Comparison of ENCODE assay signal across 8 cellular contexts in genomic region chr3:8324727-8325126, GRCh38.
DNase-seq lines count a peak whose midpoint lies in the region; ATAC-seq, FAIRE-seq and TF ChIP-seq lines count a peak whose summit lies in the region.

No MANE protein-coding gene starts in this region.

- no peaks in the 10 kb centered on the region for H4K20me1 ChIP-seq in Loucy (ENCODE audit: insufficient read depth, low read length, poor library complexity, severe bottlenecking)
- no peaks in the 10 kb centered on the region for H4K20me1 ChIP-seq in fibroblast of lung (ENCODE audit: control insufficient read depth, extremely low read depth, insufficient read depth, low read length)

- intact Hi-C loops in Calu3 (cut with micrococcal nuclease; ENCODE audit: unreplicated experiment) (loop anchor here (1.0 to 5.0 kb wide), 3 partner anchors 93 to 298 kb away; partner anchors contain the start of gene LMCD1), pancreas (cut with DNase I) (no loop called here), ovary (cut with DNase I) (no loop called here)

- H3K27me3 ChIP-seq in Loucy (ENCODE audit: insufficient read depth, low read length, poor library complexity, severe bottlenecking) (no peaks in the 10 kb centered on the region), fibroblast of lung (ENCODE audit: control insufficient read depth, insufficient read depth, low read length) (no peaks in the 10 kb centered on the region), pancreas (no peaks in the 10 kb centered on the region), ovary (no peaks in the 10 kb centered on the region)

- no TSS peak for BruUV-seq in Calu3 (replicated peaks; lab: Mats Ljungman, UMichigan)

- no peak for FAIRE-seq in pancreas (lab: Jason Lieb, UNC)

- no peaks in the 10 kb centered on the region for H3K36me3 Mint-ChIP-seq in Calu3 (ENCODE audit: insufficient read depth, unreplicated experiment)

- H3K4me1 ChIP-seq in Loucy (ENCODE audit: insufficient read depth, low read length, poor library complexity, severe bottlenecking), result peaks cover 19% of the 10 kb centered on the region
- peaks cover under 1% of the 10 kb centered on the region for H3K4me1 ChIP-seq in fibroblast of lung (ENCODE audit: control insufficient read depth, extremely low read depth, insufficient read depth, low read length)
- H3K4me1 ChIP-seq in pancreas, result no peaks in the 10 kb centered on the region
- no peaks in the 10 kb centered on the region for H3K4me1 ChIP-seq in ovary (ENCODE audit: insufficient read depth)

- no peaks in the 10 kb centered on the region for H3K9me3 Mint-ChIP-seq in Calu3 (ENCODE audit: low read depth, unreplicated experiment)

- H3K9ac ChIP-seq in Loucy (ENCODE audit: low read depth, low read length, poor library complexity, severe bottlenecking), result no peak overlapping the region
- H3K9ac ChIP-seq in fibroblast of lung (ENCODE audit: insufficient read depth, low read length), result no peak overlapping the region

- no peak for TF ChIP-seq CTCF in Calu3 (IDR thresholded peaks at IDR 0.05; ENCODE audit: unreplicated experiment)
- TF ChIP-seq CTCF in Loucy (conservative IDR thresholded peaks at IDR 0.05; ENCODE audit: low read length), result peak; percentile 89
- TF ChIP-seq CTCF in fibroblast of lung (conservative IDR thresholded peaks at IDR 0.05 in 1 of 2, IDR thresholded peaks at IDR 0.05 in 1 of 2; ENCODE audit: low read depth in 1 of 2, low read length in 2 of 2), result peak; percentile 41 to 60
- TF ChIP-seq CTCF in pancreas (IDR thresholded peaks at IDR 0.05), result no peak
- TF ChIP-seq CTCF in ovary (IDR thresholded peaks at IDR 0.05), result no peak

- no peaks in the 10 kb centered on the region for H3K27me3 Mint-ChIP-seq in Calu3 (ENCODE audit: unreplicated experiment)

- ATAC-seq in GM21381 (IDR thresholded peaks at IDR 0.05; ENCODE audit: unreplicated experiment), result peak; percentile 75
- peak in 3 of 4 donors; percentile 65 to 68 (median 67) for ATAC-seq in pancreas
- no peak for ATAC-seq in GM21528 (IDR thresholded peaks at IDR 0.05; ENCODE audit: low FRiP score, unreplicated experiment)

- no peaks in the 10 kb centered on the region for H3K9me2 ChIP-seq in Loucy (replicated peaks; ENCODE audit: low read depth, low read length)

- 45 to 60% methylated on average over 3 of the region's 3 CpGs for WGBS in pancreas, 2 donors
- WGBS in ovary, 3 donors, result 76 to 94% (median 92%) methylated on average over 3 of the region's 3 CpGs

- DNase-seq in Calu3 (peak; percentile 62), fibroblast of lung (ENCODE audit: low read depth in 2 of 2) (peak; percentile 39 to 40), pancreas (peak in 1 of 6 donors; percentile 15), ovary (no peak)
- peak; percentile 7 to 12 for DNase-seq in activated CD8-positive, alpha-beta memory T cell treated with anti-CD3 and anti-CD28 coated beads for 4 hours (ENCODE audit: low read depth in 2 of 2)

- H3K4me3 ChIP-seq in Loucy (ENCODE audit: low read length, poor library complexity, severe bottlenecking) (no peak overlapping the region), fibroblast of lung (replicated peaks in 1 of 4; ENCODE audit: control extremely low read depth in 1 of 4, insufficient read depth in 1 of 4, low read depth in 3 of 4, low read length in 4 of 4) (no peak overlapping the region), pancreas (no peak overlapping the region), ovary (no peak overlapping the region)

- TF ChIP-seq EP300 in ovary (IDR thresholded peaks at IDR 0.05), result no peak

- H2AFZ ChIP-seq in Loucy (ENCODE audit: low read length) (no peak overlapping the region), fibroblast of lung (ENCODE audit: low read length) (no peak overlapping the region)

- no peaks in the 10 kb centered on the region for H3K36me3 ChIP-seq in Loucy (ENCODE audit: insufficient read depth, low read length)
- H3K36me3 ChIP-seq in fibroblast of lung (ENCODE audit: control insufficient read depth, insufficient read depth, low read length), result no peaks in the 10 kb centered on the region
- no peaks in the 10 kb centered on the region for H3K36me3 ChIP-seq in pancreas
- H3K36me3 ChIP-seq in ovary, result no peaks in the 10 kb centered on the region

- H3K27ac ChIP-seq in fibroblast of lung (ENCODE audit: insufficient read depth, low read length) (no peak overlapping the region), pancreas (no peak overlapping the region), ovary (no peak overlapping the region)

- no peak overlapping the region for H3K4me2 ChIP-seq in Loucy (ENCODE audit: low read depth, low read length, poor library complexity, severe bottlenecking)
- no peak overlapping the region for H3K4me2 ChIP-seq in fibroblast of lung (ENCODE audit: extremely low read depth, insufficient read depth, low read length)

- H3K27ac Mint-ChIP-seq in Calu3 (ENCODE audit: unreplicated experiment), result no peak overlapping the region

- H3F3A ChIP-seq in Loucy (ENCODE audit: low read depth), result no peaks in the 10 kb centered on the region

- CTCF ChIA-PET in Calu3 (lab: Charles Lee), result interaction anchor here (0.7 to 1.4 kb wide), 9 partner anchors 72 to 458 kb away, joined by 3 to 46 read pairs (median 3); partner anchors contain the start of gene LMCD1

- H3K79me2 ChIP-seq in Loucy (ENCODE audit: insufficient read depth, low read length) (no peaks in the 10 kb centered on the region), fibroblast of lung (ENCODE audit: control insufficient read depth, insufficient read depth, low read length) (no peaks in the 10 kb centered on the region)

- H3K4me1 Mint-ChIP-seq in Calu3 (ENCODE audit: low read depth, unreplicated experiment), result no peaks in the 10 kb centered on the region

- no peak overlapping the region for H3K4me3 Mint-ChIP-seq in Calu3 (ENCODE audit: low read depth, unreplicated experiment)

- TF ChIP-seq POLR2A in ovary (IDR thresholded peaks at IDR 0.05), result no peak

- no peaks in the 10 kb centered on the region for H3K9me3 ChIP-seq in Loucy (ENCODE audit: insufficient read depth, low read depth, low read length)
- H3K9me3 ChIP-seq in fibroblast of lung (ENCODE audit: control insufficient read depth, insufficient read depth, low read depth, low read length), result no peaks in the 10 kb centered on the region
- H3K9me3 ChIP-seq in pancreas, result no peaks in the 10 kb centered on the region
- no peaks in the 10 kb centered on the region for H3K9me3 ChIP-seq in ovary

Comparison
In these comparisons a context has a peak if more than half of its experiments do, and no peak if none do; other contexts are left out.
1. DNase-seq: peak in Calu3 (single experiment), activated CD8-positive, alpha-beta memory T cell treated with anti-CD3 and anti-CD28 coated beads for 4 hours (2 of 2) and fibroblast of lung (2 of 2); none in ovary (0 of 5).
2. CTCF ChIP-seq: peak in Loucy (single experiment) and fibroblast of lung (2 of 2); none in Calu3 (single experiment), pancreas (0 of 4) and ovary (0 of 3).